ENCODE assay signal across 13 cellular contexts in genomic region chr6:167588181-167588919, GRCh38.
DNase-seq lines count a peak whose midpoint lies in the region; ATAC-seq and TF ChIP-seq lines count a peak whose summit lies in the region.
"Had no signal": no experiment of that assay in that cellular context is flagged by ENCODE, and none has a peak within 500 bp of the region (broad histone marks: within the 10 kb centered on the region; RNA-seq: fewer than 3 reads in every experiment).

No MANE protein-coding gene starts in this region.

- no peak for DNase-seq in RWPE2 (ENCODE audit: low spot score)
- DNase-seq in dorsolateral prefrontal cortex, result peak in 3 of 10 donors; percentile 45 to 76 (median 53)
- DNase-seq in mesendoderm, result no peak
- peak; percentile 66 for DNase-seq in type B pancreatic cell (ENCODE audit: extremely low spot score, unreplicated experiment)
- DNase-seq in SKM-1 treated with dmso at 0.1 percent for 144 hours (lab: John Stamatoyannopoulos, UW; ENCODE audit: unreplicated experiment), result no peak
- no peak for DNase-seq in AG20443 (ENCODE audit: low spot score)
- DNase-seq: erythroblast, midbrain, NCI-H1092 treated with DMSO at 0.1 percent for 48 hours, NCI-H345 had no signal

- H3K79me2 ChIP-seq in mesendoderm (ENCODE audit: control insufficient read depth, insufficient read depth, low read length), result no peaks in the 10 kb centered on the region

- H3K27me3 ChIP-seq in RWPE2 (ENCODE audit: insufficient read depth, poor library complexity, severe bottlenecking), result no peaks in the 10 kb centered on the region
- H3K27me3 ChIP-seq in dorsolateral prefrontal cortex, result peaks cover 0 to 6% (median 0%) of the 10 kb centered on the region in 45 donors
- no peaks in the 10 kb centered on the region for H3K27me3 ChIP-seq in mesendoderm (ENCODE audit: insufficient read depth, low read length, poor library complexity)

- peaks cover 23% of the 10 kb centered on the region for H3K9me3 Mint-ChIP-seq in type B pancreatic cell

- no peaks in the 10 kb centered on the region for H3K4me1 ChIP-seq in RWPE2 (ENCODE audit: insufficient read depth, poor library complexity, severe bottlenecking)
- no peaks in the 10 kb centered on the region for H3K4me1 ChIP-seq in mesendoderm (ENCODE audit: control insufficient read depth, low read depth, low read length)

- H3K9me3 ChIP-seq in RWPE2 (ENCODE audit: severe bottlenecking), result no peaks in the 10 kb centered on the region

- no CpG with 5 or more reads among the region's 20 CpGs for WGBS in mesendoderm (ENCODE audit: extremely low coverage, insufficient coverage, low lambda C conversion rate)

- ATAC-seq in RWPE2 (ENCODE audit: low read depth) (0 out of 3 replicates have a peak, but pooled peaks have one; percentile 46), GM21526 (IDR thresholded peaks at IDR 0.05; ENCODE audit: low FRiP score, unreplicated experiment) (no peak)

- H3K36me3 ChIP-seq in RWPE2 (ENCODE audit: low read depth) (no peaks in the 10 kb centered on the region), mesendoderm (ENCODE audit: control insufficient read depth, insufficient read depth, low read length) (no peaks in the 10 kb centered on the region)

- no peak overlapping the region for H3K4ac ChIP-seq in mesendoderm (ENCODE audit: low read depth, low read length)

- no peak overlapping the region for H4K5ac ChIP-seq in mesendoderm (ENCODE audit: low read length)

- TF ChIP-seq CTCF in RWPE2 (IDR thresholded peaks at IDR 0.05; ENCODE audit: poor library complexity, severe bottlenecking), result no peak
- peak in 11 of 56 donors; percentile 10 to 47 (median 29) for TF ChIP-seq CTCF in dorsolateral prefrontal cortex (IDR thresholded peaks at IDR 0.05 in 54 of 56, conservative IDR thresholded peaks at IDR 0.05 in 2 of 56; ENCODE audit: low read depth in 1 of 56, partially characterized antibody in 56 of 56)
- TF ChIP-seq CTCF in type B pancreatic cell (conservative IDR thresholded peaks at IDR 0.05), result peak; percentile 18

- no peak overlapping the region for H3K4me3 Mint-ChIP-seq in type B pancreatic cell
- H3K4me3 Mint-ChIP-seq: IgD-negative memory B cell; stimulated activated naive CD8-positive, alpha-beta T cell treated with anti-CD3 and anti-CD28 coated beads, Interleukin-15, Interleukin-2, amounts not matched to agents 100 ng/mL and 50 ng/mL, for 24 hours had no signal

- no peaks in the 10 kb centered on the region for H3K36me3 Mint-ChIP-seq in type B pancreatic cell

- intact Hi-C loops in dorsolateral prefrontal cortex (cut with DNase I), result no loop called here

- H3K79me1 ChIP-seq in mesendoderm (ENCODE audit: low read length), result no peaks in the 10 kb centered on the region

- no peak overlapping the region for H3K4me2 ChIP-seq in mesendoderm (ENCODE audit: low read length)

- peak overlapping the region; percentile 65 for H3K27ac Mint-ChIP-seq in type B pancreatic cell
- H3K27ac Mint-ChIP-seq: IgD-negative memory B cell; stimulated activated naive CD8-positive, alpha-beta T cell treated with anti-CD3 and anti-CD28 coated beads, Interleukin-15, Interleukin-2, amounts not matched to agents 100 ng/mL and 50 ng/mL, for 24 hours had no signal

- no peak overlapping the region for H3K9ac ChIP-seq in mesendoderm (ENCODE audit: low read length)

- H4K8ac ChIP-seq in mesendoderm (ENCODE audit: low read depth, low read length), result no peak overlapping the region

- H3K27me3 Mint-ChIP-seq in type B pancreatic cell, result peaks cover 6% of the 10 kb centered on the region

- no peak overlapping the region for H2BK15ac ChIP-seq in mesendoderm (replicated peaks; ENCODE audit: low read depth)

- H3K4me3 ChIP-seq in RWPE2 (ENCODE audit: severe bottlenecking) (no peak overlapping the region), dorsolateral prefrontal cortex (peak overlapping the region in 3 of 59 donors; percentile 12 to 28 (median 23)), mesendoderm (ENCODE audit: low read length) (no peak overlapping the region)

- no peak overlapping the region for H3K56ac ChIP-seq in mesendoderm (ENCODE audit: low read length)

- H3K18ac ChIP-seq in mesendoderm (ENCODE audit: low read length), result no peak overlapping the region

- H3K27ac ChIP-seq in RWPE2 (ENCODE audit: poor library complexity, severe bottlenecking), result no peak overlapping the region
- peak overlapping the region in 43 of 59 donors; percentile 0 to 88 (median 59) for H3K27ac ChIP-seq in dorsolateral prefrontal cortex
- no peak overlapping the region for H3K27ac ChIP-seq in mesendoderm (ENCODE audit: low read depth, low read length)

- H3K23ac ChIP-seq in mesendoderm (ENCODE audit: low read length), result peak overlapping the region; percentile 45

- H3K4me1 Mint-ChIP-seq in type B pancreatic cell (ENCODE audit: unreplicated experiment), result peaks cover 4% of the 10 kb centered on the region
- H3K4me1 Mint-ChIP-seq: IgD-negative memory B cell had no signal

- H2AK5ac ChIP-seq in mesendoderm (ENCODE audit: low read length), result no peak overlapping the region

- H2BK5ac ChIP-seq in mesendoderm (ENCODE audit: low read length), result no peak overlapping the region

- H2BK120ac ChIP-seq in mesendoderm (ENCODE audit: low read depth, low read length), result no peak overlapping the region

Comparison
In these comparisons a context has a peak if more than half of its experiments do, and no peak if none do; other contexts are left out.
1. H3K27ac ChIP-seq: peak in dorsolateral prefrontal cortex (43 of 59); none in RWPE2 (single experiment) and mesendoderm (single experiment).